ENCODE assay signal across 12 cellular contexts in the genomic region with DNA sequence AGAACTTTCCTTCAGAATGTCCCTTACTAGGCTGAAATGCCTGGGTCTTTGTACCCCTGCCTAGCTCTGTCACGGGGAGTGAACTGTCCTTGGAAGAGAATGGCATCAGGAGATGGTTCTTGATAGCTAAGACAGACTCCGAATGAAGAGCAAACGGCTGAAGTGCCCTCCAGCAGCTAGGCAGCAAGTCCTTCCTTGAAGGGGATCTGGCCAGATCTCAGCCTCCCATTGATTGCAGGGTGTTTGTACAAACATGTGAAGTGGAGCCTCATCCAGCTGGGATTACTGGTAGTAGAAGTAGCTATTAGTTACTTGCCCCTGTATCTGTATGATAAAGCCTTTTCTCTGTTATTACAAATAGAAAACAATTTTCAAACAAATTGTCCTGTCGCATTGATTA.
"Had no signal": no experiment of that assay in that cellular context is flagged by ENCODE, and none has a peak within 500 bp of the region (broad histone marks: within the 10 kb centered on the region; RNA-seq: fewer than 3 reads in every experiment).

No MANE protein-coding gene starts in this region.

- ATAC-seq: activated CD8-positive, alpha-beta T cell treated with anti-CD3 and anti-CD28 coated beads for 36 hours; activated T-cell treated with anti-CD3 and anti-CD28 coated beads, Interleukin-2, amount 50 U/mL, for 4 hours; left cardiac atrium; lower lobe of right lung; sciatic nerve had no signal

- DNase-seq: activated B cell treated with CpG ODN at 0.5 μM for 24 hours; activated CD4-positive, alpha-beta T cell treated with anti-CD3 and anti-CD28 coated beads for 48 hours; activated CD8-positive, alpha-beta T cell treated with anti-CD3 and anti-CD28 coated beads for 36 hours; activated effector memory CD4-positive, alpha-beta T cell treated with Interleukin-2 at 50 U/mL for 16 hours; activated naive CD4-positive, alpha-beta T cell treated with anti-CD3 and anti-CD28 coated beads, Interleukin-2, amount 50 U/mL, for 16 hours; activated T-cell treated with anti-CD3 and anti-CD28 coated beads, Interleukin-2, amount 50 U/mL, for 4 hours; adrenal gland; erythroblast; left cardiac atrium; lower lobe of right lung; midbrain had no signal
